Comparison of ENCODE assay signal across 23 cellular contexts in genomic region chrX:108267561-108267960, GRCh38.
"Had no signal": no experiment of that assay in that cellular context is flagged by ENCODE, and none has a peak within 500 bp of the region (broad histone marks: within the 10 kb centered on the region; RNA-seq: fewer than 3 reads in every experiment).

No MANE protein-coding gene starts in this region.

- H3K4me3 ChIP-seq: breast epithelium, MG63, SJSA1 had no signal

- DNase-seq: activated CD4-positive, alpha-beta T cell treated with anti-CD3 and anti-CD28 coated beads for 4 hours; activated CD8-positive, alpha-beta memory T cell treated with anti-CD3 and anti-CD28 coated beads, Interleukin-2, amount 50 U/mL, for 4 hours; activated CD8-positive, alpha-beta T cell treated with anti-CD3 and anti-CD28 coated beads for 36 hours; activated naive CD4-positive, alpha-beta T cell treated with anti-CD3 and anti-CD28 coated beads, Interleukin-2, amount 50 U/mL, for 16 hours; activated naive CD8-positive, alpha-beta T cell treated with anti-CD3 and anti-CD28 coated beads, Interleukin-2, amount 10 ng/mL, durations not matched to agents 7 days and 5 days; activated T-cell treated with anti-CD3 and anti-CD28 coated beads, Interleukin-2, amount 50 U/mL, for 72 hours; aorta; MG63; MV-4-11; NCI-H1092 treated with DMSO at 0.1 percent for 48 hours; NCI-H1417 treated with DMSO at 0.1 percent for 48 hours; NCI-H1694; NCI-H2029 treated with DMSO at 0.1 percent for 48 hours; NCI-H345; NCI-H510A; NCI-H526 treated with DMSO at 0.1 percent for 48 hours; NK-92 treated with Interleukin-12 subunit alpha and Interleukin-12 subunit beta, amount 100 ng/mL, for 24 hours; SHP77; SW 1271 had no signal

- ATAC-seq: activated CD4-positive, CD25-positive, alpha-beta regulatory T cell treated with anti-CD3 and anti-CD28 coated beads, Interleukin-2, amount 50 U/mL, for 24 hours; activated CD8-positive, alpha-beta T cell treated with anti-CD3 and anti-CD28 coated beads for 36 hours; activated T-cell treated with anti-CD3 and anti-CD28 coated beads, Interleukin-2, amount 50 U/mL, for 72 hours; SK-N-SH treated with all-trans-retinoic acid at 6 μM for 48 hours had no signal

- H3K9me3 ChIP-seq: breast epithelium, MG63, SJSA1 had no signal

- H3K27ac ChIP-seq: breast epithelium, SJSA1 had no signal

- H3K27me3 ChIP-seq: MG63, SJSA1 had no signal

- H3K4me1 ChIP-seq: breast epithelium had no signal

- H3K36me3 ChIP-seq: breast epithelium, MG63, SJSA1 had no signal
